Comparison of ENCODE assay signal across 27 cellular contexts in the genomic region with DNA sequence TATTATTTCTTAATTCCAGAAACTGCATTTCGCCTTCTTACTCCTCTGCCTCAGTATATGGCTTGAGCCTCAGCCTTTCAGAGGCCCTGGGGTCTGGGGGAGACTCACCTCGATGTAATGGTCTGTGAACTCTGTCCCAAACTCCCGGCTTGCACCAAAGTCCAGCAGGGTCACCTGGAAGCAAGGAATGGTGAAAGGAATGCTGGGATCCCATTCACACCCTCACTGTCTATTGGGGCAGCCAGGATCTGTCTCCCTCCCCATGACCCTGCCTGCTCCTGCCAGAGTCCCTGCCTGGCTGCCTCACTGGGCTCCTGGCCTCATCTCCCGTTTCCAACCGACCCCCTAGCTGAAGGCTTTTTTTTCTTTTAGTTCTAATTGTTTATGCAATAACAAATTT. TPM values are rescaled to one million over a fixed set of nuclear protein-coding genes. Genes with fewer than 3 reads are reported as not detected.
"Had no signal": no experiment of that assay in that cellular context is flagged by ENCODE, and none has a peak within 500 bp of the region (broad histone marks: within the 10 kb centered on the region; RNA-seq: fewer than 3 reads in every experiment).

No MANE protein-coding gene starts in this region.

- H3K4me3 ChIP-seq: left ventricle myocardium inferior, lower lobe of right lung, mucosa of descending colon, ovary, right atrium auricular region, right lobe of liver, smooth muscle cell, tibial nerve, uterus had no signal

- H3K27me3 Mint-ChIP-seq: naive thymus-derived CD4-positive, alpha-beta T cell; natural killer cell treated with Interleukin-12 subunit alpha and Interleukin-12 subunit beta and Interleukin-15 and Interleukin-18, amount 100 ng/mL, for 72 hours; progenitor cell of endocrine pancreas; stimulated activated memory B cell treated with anti-CD40 and anti-IgM and Interleukin-4, amounts not matched to agents 10 μg/mL and 1 μg/mL and 100 μg/mL, for 72 hours; stimulated activated naive CD8-positive, alpha-beta T cell treated with anti-CD3 and anti-CD28 coated beads, Interleukin-15, amount 100 ng/mL, for 72 hours; type B pancreatic cell had no signal

- DNase-seq: hypothalamus; immature natural killer cell; kidney; left colon; left ventricle myocardium inferior; lower lobe of right lung; midbrain; mucosa of descending colon; naive thymus-derived CD4-positive, alpha-beta T cell; ovary; right lobe of liver; stimulated activated CD4-positive, alpha-beta T cell treated with anti-CD3 and anti-CD28 coated beads, Interleukin-1b, Interleukin-23, amount 100 ng/mL, for 48 hours; stimulated activated CD4-positive, alpha-beta T cell treated with anti-CD3 and anti-CD28 coated beads, Interleukin-2, amount 100 ng/mL, for 48 hours; stimulated activated CD4-positive, alpha-beta T cell treated with anti-CD3 and anti-CD28 coated beads, Interleukin-4, amount 100 ng/mL, for 4 hours; stimulated activated CD8-positive, alpha-beta memory T cell treated with anti-CD3 and anti-CD28 coated beads, Interleukin-4, amount 100 ng/mL, for 48 hours; stimulated activated naive CD4-positive, alpha-beta T cell treated with Interleukin-2 at 50 U/mL for 16 hours; stimulated activated naive CD8-positive, alpha-beta T cell treated with anti-CD3 and anti-CD28 coated beads, Interleukin-15, amount 100 ng/mL, for 72 hours; substantia nigra; uterus had no signal

- H3K36me3 Mint-ChIP-seq: natural killer cell treated with Interleukin-12 subunit alpha and Interleukin-12 subunit beta and Interleukin-15 and Interleukin-18, amount 100 ng/mL, for 72 hours had no signal

- ATAC-seq: left colon; lower lobe of right lung; mucosa of descending colon; naive thymus-derived CD4-positive, alpha-beta T cell; natural killer cell treated with Interleukin-12 subunit alpha and Interleukin-12 subunit beta and Interleukin-15 and Interleukin-18, amount 100 ng/mL, for 72 hours; stimulated activated memory B cell treated with anti-CD40 and anti-IgM and Interleukin-4, amounts not matched to agents 10 μg/mL and 1 μg/mL and 100 μg/mL, for 72 hours; stimulated activated naive CD8-positive, alpha-beta T cell treated with anti-CD3 and anti-CD28 coated beads, Interleukin-15, amount 100 ng/mL, for 72 hours had no signal

- H3K27ac Mint-ChIP-seq: naive thymus-derived CD4-positive, alpha-beta T cell; natural killer cell treated with Interleukin-12 subunit alpha and Interleukin-12 subunit beta and Interleukin-15 and Interleukin-18, amount 100 ng/mL, for 72 hours; stimulated activated memory B cell treated with anti-CD40 and anti-IgM and Interleukin-4, amounts not matched to agents 10 μg/mL and 1 μg/mL and 100 μg/mL, for 72 hours; stimulated activated naive CD8-positive, alpha-beta T cell treated with anti-CD3 and anti-CD28 coated beads, Interleukin-15, amount 100 ng/mL, for 72 hours; type B pancreatic cell had no signal

- H3K36me3 ChIP-seq: ovary, uterus had no signal

- H3K9me3 ChIP-seq: left ventricle myocardium inferior, lower lobe of right lung, mucosa of descending colon, ovary, right atrium auricular region, right lobe of liver, tibial nerve, uterus had no signal

- H3K27ac ChIP-seq: left ventricle myocardium inferior, lower lobe of right lung, ovary, right atrium auricular region, right lobe of liver, tibial nerve, uterus had no signal

- H3K27me3 ChIP-seq: ovary, right atrium auricular region, right lobe of liver, tibial nerve, uterus had no signal

- H3K4me3 Mint-ChIP-seq: immature natural killer cell; naive thymus-derived CD4-positive, alpha-beta T cell; natural killer cell treated with Interleukin-12 subunit alpha and Interleukin-12 subunit beta and Interleukin-15 and Interleukin-18, amount 100 ng/mL, for 72 hours; stimulated activated memory B cell treated with anti-CD40 and anti-IgM and Interleukin-4, amounts not matched to agents 10 μg/mL and 1 μg/mL and 100 μg/mL, for 72 hours; stimulated activated naive CD8-positive, alpha-beta T cell treated with anti-CD3 and anti-CD28 coated beads, Interleukin-15, amount 100 ng/mL, for 72 hours; type B pancreatic cell had no signal

- H3K9me3 Mint-ChIP-seq: immature natural killer cell; naive thymus-derived CD4-positive, alpha-beta T cell; natural killer cell treated with Interleukin-12 subunit alpha and Interleukin-12 subunit beta and Interleukin-15 and Interleukin-18, amount 100 ng/mL, for 72 hours; stimulated activated memory B cell treated with anti-CD40 and anti-IgM and Interleukin-4, amounts not matched to agents 10 μg/mL and 1 μg/mL and 100 μg/mL, for 72 hours; stimulated activated naive CD8-positive, alpha-beta T cell treated with anti-CD3 and anti-CD28 coated beads, Interleukin-15, amount 100 ng/mL, for 72 hours; type B pancreatic cell had no signal

RNA-seq across cellular contexts. Expression of a gene that starts 54.4 kb away (rescaled TPM):
- polyA plus RNA-seq: neural cell had no signal
